35 cellular contexts compared by ENCODE assay signal in genomic region chr14:52240623-52241022, GRCh38. TPM values are rescaled to one million over a fixed set of nuclear protein-coding genes. Genes with fewer than 3 reads are reported as not detected.
DNase-seq lines count a peak whose midpoint lies in the region; ATAC-seq and TF ChIP-seq lines count a peak whose summit lies in the region.
"Had no signal": no experiment of that assay in that cellular context is flagged by ENCODE, and none has a peak within 500 bp of the region (broad histone marks: within the 10 kb centered on the region; RNA-seq: fewer than 3 reads in every experiment).

No MANE protein-coding gene starts in this region.

- H3K4me1 ChIP-seq in IMR-90 (ENCODE audit: control insufficient read depth, insufficient read depth, low read length) (peaks cover 8% of the 10 kb centered on the region), mesenchymal stem cell (ENCODE audit: control insufficient read depth, insufficient read depth, low read depth, low read length) (no peaks in the 10 kb centered on the region), left lung (no peaks in the 10 kb centered on the region)
- H3K4me1 ChIP-seq: A549, gastroesophageal sphincter, thyroid gland had no signal

- peak overlapping the region; percentile 13; the same call in 1 of the 2 replicates for H3K23ac ChIP-seq in IMR-90 (ENCODE audit: low read depth, low read length)
- no peak overlapping the region for H3K23ac ChIP-seq in mesenchymal stem cell (ENCODE audit: low read length in 2 of 2)

- H2AFZ ChIP-seq in IMR-90 (replicated peaks; ENCODE audit: low read length, poor library complexity) (no peak overlapping the region), mesenchymal stem cell (ENCODE audit: low read depth, low read length) (no peak overlapping the region)

- H3K9me3 ChIP-seq in IMR-90 (ENCODE audit: control insufficient read depth, insufficient read depth, low read length) (no peaks in the 10 kb centered on the region), mesenchymal stem cell (ENCODE audit: control insufficient read depth, low read length) (no peaks in the 10 kb centered on the region), left lung (no peaks in the 10 kb centered on the region)
- H3K9me3 ChIP-seq: A549, gastroesophageal sphincter, thyroid gland had no signal

- peak overlapping the region; percentile 68 for H4K5ac ChIP-seq in IMR-90 (ENCODE audit: low read depth, low read length)

- no peak for TF ChIP-seq RAD21 in IMR-90 (IDR thresholded peaks at IDR 0.05; ENCODE audit: low read length)

- H3K27ac Mint-ChIP-seq in activated T-helper 17 cell treated with anti-CD3 and anti-CD28 coated beads, Interleukin-2, amount 50 U/mL, for 72 hours, result no peak overlapping the region
- H3K27ac Mint-ChIP-seq: activated CD4-positive, alpha-beta T cell treated with anti-CD3 and anti-CD28 coated beads, Interleukin-2, amount 10 ng/mL, durations not matched to agents 7 days and 5 days; activated CD8-positive, alpha-beta memory T cell treated with anti-CD3 and anti-CD28 coated beads, Interleukin-2, amount 10 ng/mL, durations not matched to agents 7 days and 5 days; activated naive CD4-positive, alpha-beta T cell treated with anti-CD3 and anti-CD28 coated beads for 36 hours; T-helper 2 cell treated with Interferon-gamma antibody and Interleukin-4, amounts not matched to agents 5 μg/mL and 100 μg/mL, for 36 hours had no signal

- H3K4me3 ChIP-seq in IMR-90 (ENCODE audit: insufficient read depth, low read depth, low read length), result no peak overlapping the region
- H3K4me3 ChIP-seq in mesenchymal stem cell (ENCODE audit: insufficient read depth in 1 of 2, low read depth in 1 of 2, low read length in 2 of 2), result peak overlapping the region in 1 of 2 experiments; percentile 48
- no peak overlapping the region for H3K4me3 ChIP-seq in left lung
- H3K4me3 ChIP-seq: A549, gastroesophageal sphincter, K562, thyroid gland had no signal

- H4K20me1 ChIP-seq in IMR-90 (ENCODE audit: insufficient read depth, low read length), result no peaks in the 10 kb centered on the region; the same call in 1 of the 2 replicates

- CTCF ChIA-PET in IMR-90 (lab: Yijun Ruan, JAX), result interaction anchor here (0.6 kb wide), 1 partner anchor 782 kb away, joined by 9 read pairs; no protein-coding TSS in a partner anchor

- intact Hi-C loops in IMR-90 (cut with micrococcal nuclease), result no loop called here
- intact Hi-C loops in left lung (cut with DNase I), result no loop called here

- POLR2A ChIA-PET in IMR-90 (lab: Charles Lee; ENCODE audit: unreplicated experiment), result no interaction called here

- no peak overlapping the region for H2AK9ac ChIP-seq in IMR-90 (replicated peaks; ENCODE audit: low read depth, low read length, poor library complexity)

- DNase-seq in A172 (ENCODE audit: low spot score) (peak; percentile 1), IMR-90 (no peak), mesenchymal stem cell (no peak), ACHN (no peak), left lung (no peak)
- DNase-seq: activated CD4-positive, alpha-beta T cell treated with anti-CD3 and anti-CD28 coated beads, Interleukin-2, amount 10 ng/mL, durations not matched to agents 7 days and 5 days; activated CD8-positive, alpha-beta memory T cell treated with anti-CD3 and anti-CD28 coated beads, Interleukin-2, amount 10 ng/mL, durations not matched to agents 7 days and 5 days; activated naive CD4-positive, alpha-beta T cell treated with anti-CD3 and anti-CD28 coated beads for 36 hours; amygdala; cortex of kidney; DMS153; hippocampal formation; left colon; MM.1S; NCI-H1417 treated with DMSO at 0.1 percent for 48 hours; NCI-H2081; NCI-H345; NCI-H82; nucleus accumbens; stimulated activated naive CD8-positive, alpha-beta T cell treated with anti-CD3 and anti-CD28 coated beads, Interleukin-15, amount 100 ng/mL, for 72 hours; thyroid gland had no signal

- H2BK120ac ChIP-seq in IMR-90 (ENCODE audit: low read depth, low read length) (peak overlapping the region; percentile 41), mesenchymal stem cell (ENCODE audit: low read depth, low read length) (no peak overlapping the region)

- H3K36me3 ChIP-seq in IMR-90 (ENCODE audit: control insufficient read depth, insufficient read depth, low read length) (no peaks in the 10 kb centered on the region), mesenchymal stem cell (ENCODE audit: control insufficient read depth in 1 of 2, insufficient read depth in 2 of 2, low read depth in 1 of 2, low read length in 2 of 2) (no peaks in the 10 kb centered on the region), left lung (no peaks in the 10 kb centered on the region)
- H3K36me3 ChIP-seq: gastroesophageal sphincter, thyroid gland had no signal

- H3K9ac ChIP-seq in IMR-90 (ENCODE audit: low read depth, low read length), result no peak overlapping the region
- peak overlapping the region; percentile 75 for H3K9ac ChIP-seq in mesenchymal stem cell (ENCODE audit: low read length)

- H3K56ac ChIP-seq in IMR-90 (ENCODE audit: extremely low read depth, insufficient read depth, low read length), result no peak overlapping the region

- in situ Hi-C loops in IMR-90 (cut with MboI; ENCODE audit: low sequenced_read_pairs) (no loop called here), ACHN (cut with HindIII; ENCODE audit: low pct_ligation_motif_present, low pct_unique_long_range_greater_than_20kb, low sequenced_read_pairs) (no loop called here)

- peak overlapping the region; percentile 7; the same call in 1 of the 2 replicates for H4K91ac ChIP-seq in IMR-90 (ENCODE audit: insufficient read depth, low read depth, low read length)
- no peak overlapping the region for H4K91ac ChIP-seq in mesenchymal stem cell (ENCODE audit: low read length)

- no peaks in the 10 kb centered on the region for H3K9me3 Mint-ChIP-seq in activated T-helper 17 cell treated with anti-CD3 and anti-CD28 coated beads, Interleukin-2, amount 50 U/mL, for 72 hours
- H3K9me3 Mint-ChIP-seq: activated naive CD4-positive, alpha-beta T cell treated with anti-CD3 and anti-CD28 coated beads for 36 hours; stimulated activated naive CD8-positive, alpha-beta T cell treated with anti-CD3 and anti-CD28 coated beads, Interleukin-15, amount 100 ng/mL, for 72 hours; T-helper 2 cell treated with Interferon-gamma antibody and Interleukin-4, amounts not matched to agents 5 μg/mL and 100 μg/mL, for 36 hours had no signal

- H2BK5ac ChIP-seq in IMR-90 (ENCODE audit: low read depth, low read length, poor library complexity, severe bottlenecking), result peak overlapping the region; percentile 98
- no peak overlapping the region for H2BK5ac ChIP-seq in mesenchymal stem cell (ENCODE audit: low read depth, low read length, poor library complexity, severe bottlenecking)

- H4K8ac ChIP-seq in IMR-90 (ENCODE audit: low read depth in 2 of 2, low read length in 2 of 2) (peak overlapping the region in 1 of 2 experiments; percentile 34; a peak in 3 of 4 replicates), mesenchymal stem cell (ENCODE audit: low read length) (no peak overlapping the region)

- ATAC-seq in IMR-90 (ENCODE audit: low read depth), result 0 out of 2 replicates have a peak, but pooled peaks have one; percentile 12
- no peak for ATAC-seq in activated T-helper 17 cell treated with anti-CD3 and anti-CD28 coated beads, Interleukin-2, amount 50 U/mL, for 72 hours (replicated peaks)
- ATAC-seq in GM19324 (IDR thresholded peaks at IDR 0.05; ENCODE audit: low FRiP score, unreplicated experiment), result no peak
- ATAC-seq in GM21737 (IDR thresholded peaks at IDR 0.05; ENCODE audit: unreplicated experiment), result no peak
- ATAC-seq in left lung, result no peak
- ATAC-seq: A549; activated CD8-positive, alpha-beta memory T cell treated with anti-CD3 and anti-CD28 coated beads, Interleukin-2, amount 10 ng/mL, durations not matched to agents 7 days and 5 days; esophagus mucosa; gastroesophageal sphincter; K562; left colon; stimulated activated naive CD8-positive, alpha-beta T cell treated with anti-CD3 and anti-CD28 coated beads, Interleukin-15, amount 100 ng/mL, for 72 hours had no signal

- TF ChIP-seq POLR2A in IMR-90 (IDR thresholded peaks at IDR 0.05; ENCODE audit: low read depth, low read length), result no peak

- H2BK15ac ChIP-seq in IMR-90 (ENCODE audit: low read depth, low read length) (peak overlapping the region; percentile 24; the same call in 1 of the 3 replicates), mesenchymal stem cell (ENCODE audit: low read depth, poor library complexity, severe bottlenecking) (no peak overlapping the region)

- peak overlapping the region; percentile 8 for H3K4me3 Mint-ChIP-seq in activated T-helper 17 cell treated with anti-CD3 and anti-CD28 coated beads, Interleukin-2, amount 50 U/mL, for 72 hours
- H3K4me3 Mint-ChIP-seq: activated CD4-positive, alpha-beta T cell treated with anti-CD3 and anti-CD28 coated beads, Interleukin-2, amount 10 ng/mL, durations not matched to agents 7 days and 5 days; activated CD8-positive, alpha-beta memory T cell treated with anti-CD3 and anti-CD28 coated beads, Interleukin-2, amount 10 ng/mL, durations not matched to agents 7 days and 5 days; activated naive CD4-positive, alpha-beta T cell treated with anti-CD3 and anti-CD28 coated beads for 36 hours; stimulated activated naive CD8-positive, alpha-beta T cell treated with anti-CD3 and anti-CD28 coated beads, Interleukin-15, amount 100 ng/mL, for 72 hours; T-helper 2 cell treated with Interferon-gamma antibody and Interleukin-4, amounts not matched to agents 5 μg/mL and 100 μg/mL, for 36 hours had no signal

- H3K14ac ChIP-seq in IMR-90 (replicated peaks; ENCODE audit: low read depth, low read length) (peak overlapping the region; percentile 27), mesenchymal stem cell (ENCODE audit: low read length in 2 of 2) (no peak overlapping the region)

- no TSS peak for BruUV-seq in IMR-90 (replicated peaks; lab: Mats Ljungman, UMichigan)

- H3K36me3 Mint-ChIP-seq in activated T-helper 17 cell treated with anti-CD3 and anti-CD28 coated beads, Interleukin-2, amount 50 U/mL, for 72 hours (ENCODE audit: low read depth), result no peaks in the 10 kb centered on the region
- H3K36me3 Mint-ChIP-seq: activated CD8-positive, alpha-beta memory T cell treated with anti-CD3 and anti-CD28 coated beads, Interleukin-2, amount 10 ng/mL, durations not matched to agents 7 days and 5 days had no signal

- H3K4me2 ChIP-seq in IMR-90 (ENCODE audit: low read depth, low read length), result peak overlapping the region; percentile 97
- H3K4me2 ChIP-seq in mesenchymal stem cell (ENCODE audit: low read length, poor library complexity, severe bottlenecking), result no peak overlapping the region

- peaks cover 12% of the 10 kb centered on the region for H3K4me1 Mint-ChIP-seq in activated T-helper 17 cell treated with anti-CD3 and anti-CD28 coated beads, Interleukin-2, amount 50 U/mL, for 72 hours

- H2BK20ac ChIP-seq in IMR-90 (ENCODE audit: low read depth, low read length), result peak overlapping the region; percentile 66

- peaks cover 7% of the 10 kb centered on the region; the same call in 1 of the 2 replicates for H3K9me1 ChIP-seq in IMR-90 (ENCODE audit: insufficient read depth, low read length)

- no peak overlapping the region for H2AK5ac ChIP-seq in IMR-90 (ENCODE audit: low read depth, low read length)
- no peak overlapping the region for H2AK5ac ChIP-seq in mesenchymal stem cell (ENCODE audit: low read length, severe bottlenecking)

- TF ChIP-seq CTCF in IMR-90 (conservative IDR thresholded peaks at IDR 0.05; ENCODE audit: low read depth, low read length) (no peak), left lung (IDR thresholded peaks at IDR 0.05) (no peak)

- H3K4ac ChIP-seq in IMR-90 (ENCODE audit: low read depth, low read length) (peak overlapping the region; percentile 13; the same call in 1 of the 2 replicates), mesenchymal stem cell (ENCODE audit: low read depth in 1 of 2, low read length in 2 of 2) (no peak overlapping the region)

- H3K27me3 Mint-ChIP-seq in activated T-helper 17 cell treated with anti-CD3 and anti-CD28 coated beads, Interleukin-2, amount 50 U/mL, for 72 hours, result no peaks in the 10 kb centered on the region
- H3K27me3 Mint-ChIP-seq: activated CD8-positive, alpha-beta memory T cell treated with anti-CD3 and anti-CD28 coated beads, Interleukin-2, amount 10 ng/mL, durations not matched to agents 7 days and 5 days; stimulated activated naive CD8-positive, alpha-beta T cell treated with anti-CD3 and anti-CD28 coated beads, Interleukin-15, amount 100 ng/mL, for 72 hours had no signal

- dilution Hi-C loops in IMR-90 (cut with HindIII; ENCODE audit: low sequenced_read_pairs, unreplicated experiment), result no loop called here

- no peaks in the 10 kb centered on the region; the same call in 1 of the 2 replicates for H3K27me3 ChIP-seq in IMR-90 (ENCODE audit: control insufficient read depth, insufficient read depth, low read length)
- no peaks in the 10 kb centered on the region for H3K27me3 ChIP-seq in mesenchymal stem cell (ENCODE audit: control insufficient read depth in 1 of 2, insufficient read depth in 1 of 2, low read length in 2 of 2)
- H3K27me3 ChIP-seq in left lung, result no peaks in the 10 kb centered on the region
- H3K27me3 ChIP-seq: gastroesophageal sphincter, thyroid gland had no signal

- H3K27ac ChIP-seq in IMR-90 (ENCODE audit: insufficient read depth, low read length) (0 out of 2 replicates have a peak overlapping the region, but pooled peaks have one; percentile 6), mesenchymal stem cell (ENCODE audit: low read length, poor library complexity, severe bottlenecking) (no peak overlapping the region), left lung (no peak overlapping the region)
- H3K27ac ChIP-seq: A549, gastroesophageal sphincter, RWPE1, thyroid gland, VCaP had no signal

- no peak overlapping the region for H2BK12ac ChIP-seq in mesenchymal stem cell (ENCODE audit: low read length in 2 of 2)

- H3K79me1 ChIP-seq in IMR-90 (ENCODE audit: low read depth in 1 of 2, low read length in 2 of 2) (no peaks in the 10 kb centered on the region), mesenchymal stem cell (replicated peaks; ENCODE audit: low read length, poor library complexity, severe bottlenecking) (no peaks in the 10 kb centered on the region)

- H3K18ac ChIP-seq in IMR-90 (ENCODE audit: low read depth, low read length) (peak overlapping the region; percentile 86), mesenchymal stem cell (ENCODE audit: low read depth in 1 of 2, low read length in 2 of 2) (no peak overlapping the region)

- WGBS in IMR-90 (ENCODE audit: extremely low coverage in 2 of 2, insufficient read length in 1 of 2), 2 experiments, result no CpG with 5 or more reads among the region's 5 CpGs
- WGBS in mesenchymal stem cell, result 37% methylated on average over 2 of the region's 5 CpGs

RNA-seq across cellular contexts. Expression of gene PTGDR, which starts 26.9 kb away (rescaled TPM):
- not detected in 2 replicates for total RNA-seq in A172 (2014; rRNA removed; shearing (Covaris generic))
- total RNA-seq in IMR-90 (2012; rRNA removed) (not detected in 2 replicates), left lung (under 1 TPM; 0.73 to 0.97 TPM)
- not detected in 2 replicates for polyA plus RNA-seq in IMR-90 (2012; rRNA removed)
- polyA plus RNA-seq in IMR-90 (2012; cell fraction: cytosol; rRNA removed), result not detected in 2 replicates
- not detected in 2 replicates for polyA plus RNA-seq in IMR-90 (2012; cell fraction: nucleus; rRNA removed; ENCODE audit: low replicate concordance)
- not detected for total RNA-seq in activated T-helper 17 cell treated with anti-CD3 and anti-CD28 coated beads, Interleukin-2, amount 50 U/mL, for 72 hours
- polyA plus RNA-seq in mesenchymal stem cell (2013, experiment 1 of 2), result not detected
- not detected for polyA plus RNA-seq in mesenchymal stem cell (2013, experiment 2 of 2)
- total RNA-seq: activated naive CD4-positive, alpha-beta T cell treated with anti-CD3 and anti-CD28 coated beads for 36 hours; esophagus mucosa; H4; HT1080; K562; pulmonary artery endothelial cell had no signal
- polyA plus RNA-seq: A549, BJ, K562 had no signal
